Comparison of ENCODE assay signal across 8 cellular contexts in the genomic region with DNA sequence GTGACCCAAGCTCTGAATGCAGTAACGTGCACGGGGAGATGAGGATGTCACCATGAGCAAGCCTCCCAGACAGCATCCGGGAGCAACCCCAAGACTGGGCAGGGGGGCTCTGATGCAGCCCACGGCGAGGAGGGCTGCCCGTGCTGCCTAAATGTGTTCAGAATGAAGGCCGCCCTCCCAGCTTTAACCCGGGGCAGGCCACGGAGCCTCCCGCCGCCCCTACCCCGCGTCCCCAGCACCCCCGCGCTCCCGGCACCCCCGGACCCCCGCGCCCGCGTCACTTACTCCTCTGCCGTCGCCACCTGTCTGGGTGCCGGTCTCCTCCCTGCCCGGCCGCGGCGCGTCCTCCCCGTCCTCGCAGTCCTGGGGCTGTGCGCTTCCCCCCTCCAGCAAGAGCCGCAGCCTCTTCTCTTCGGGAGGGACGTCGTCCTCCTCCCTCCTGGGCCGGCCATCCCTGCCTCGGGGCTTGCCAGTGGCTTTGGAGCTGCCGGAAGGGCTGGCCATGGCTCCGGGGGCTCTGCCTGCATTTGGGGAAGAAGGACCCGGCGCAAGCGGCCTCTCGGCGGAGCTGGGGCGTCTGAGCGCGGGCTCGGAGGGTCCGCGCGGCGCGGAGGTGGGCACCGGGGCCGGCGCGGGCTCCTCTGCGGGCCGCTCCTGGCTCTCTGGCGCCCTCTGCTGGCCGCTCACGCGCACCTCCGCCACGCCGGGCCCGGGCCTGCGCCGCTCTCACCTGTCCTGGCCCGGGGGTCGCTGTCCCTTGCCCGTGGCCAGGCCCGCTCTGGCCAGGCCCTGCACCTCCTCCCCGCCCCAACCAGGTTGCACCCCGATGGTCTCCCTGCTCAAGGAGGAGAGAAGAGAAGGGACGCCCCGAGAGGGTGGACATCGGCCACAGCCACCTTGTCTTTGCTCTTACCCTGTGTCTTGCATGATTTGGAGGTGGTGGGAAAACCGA. TPM values are rescaled to one million over a fixed set of nuclear protein-coding genes. Genes with fewer than 3 reads are reported as not detected.
DNase-seq lines count a peak whose midpoint lies in the region; ATAC-seq and TF ChIP-seq lines count a peak whose summit lies in the region.
"Not testable (repeated sequence)": the region's sequence is repeated elsewhere in the genome, so short reads cannot be mapped to it uniquely, and the experiment has no call there.

No MANE protein-coding gene starts in this region.

- not testable (repeated sequence) for H2BK15ac ChIP-seq in mesendoderm (replicated peaks; ENCODE audit: low read depth)

- not testable (repeated sequence) for H3K23ac ChIP-seq in mesendoderm (ENCODE audit: low read length)

- H3K79me1 ChIP-seq in mesendoderm (ENCODE audit: low read length): not testable (repeated sequence)

- not testable (repeated sequence) for H3K27ac ChIP-seq in mesendoderm (ENCODE audit: low read depth, low read length)

- WGBS in mesendoderm (ENCODE audit: extremely low coverage, insufficient coverage, low lambda C conversion rate): no CpG with 5 or more reads among the region's 80 CpGs

- not testable (repeated sequence) for H3K4me1 ChIP-seq in mesendoderm (ENCODE audit: control insufficient read depth, low read depth, low read length)

- not testable (repeated sequence) for H3K36me3 Mint-ChIP-seq in T-helper 17 cell (ENCODE audit: low read depth); activated naive CD4-positive, alpha-beta T cell treated with anti-CD3 and anti-CD28 coated beads, Interleukin-2, amount 10 ng/mL, durations not matched to agents 7 days and 5 days

- not testable (repeated sequence) for H3K18ac ChIP-seq in mesendoderm (ENCODE audit: low read length)

- CTCF ChIA-PET in activated naive CD4-positive, alpha-beta T cell treated with anti-CD3 and anti-CD28 coated beads, Interleukin-2, amount 10 ng/mL, durations not matched to agents 7 days and 5 days (lab: Charles Lee): not testable (repeated sequence)

- H3K9ac ChIP-seq in mesendoderm (ENCODE audit: low read length): not testable (repeated sequence)

- TF ChIP-seq CTCF in GM13976 (IDR thresholded peaks at IDR 0.05; ENCODE audit: borderline replicate concordance, control extremely low read depth, extremely low read depth, insufficient read depth, missing control alignments): peak; percentile 91

- H3K56ac ChIP-seq in mesendoderm (ENCODE audit: low read length): peak overlapping the region; percentile 49

- H3K27me3 ChIP-seq in mesendoderm (ENCODE audit: insufficient read depth, low read length, poor library complexity): not testable (repeated sequence)

- DNase-seq in ACHN: peak; percentile 57
- DNase-seq in GM13976 (ENCODE audit: low spot score): peak; percentile 86
- DNase-seq in NCI-H128 (lab: John Stamatoyannopoulos, UW; ENCODE audit: unreplicated experiment): peak; percentile 28
- DNase-seq in T-helper 17 cell: peak; percentile 54 to 70 (median 69)
- peak; percentile 72 for DNase-seq in activated naive CD4-positive, alpha-beta T cell treated with anti-CD3 and anti-CD28 coated beads, Interleukin-2, amount 10 ng/mL, durations not matched to agents 7 days and 5 days
- DNase-seq in fibroblast of peridontal ligament (ENCODE audit: extremely low read depth): peak; percentile 8
- DNase-seq in mesendoderm: peak; percentile 60
- DNase-seq in stimulated activated CD4-positive, alpha-beta T cell treated with anti-CD3 and anti-CD28 coated beads, Interleukin-2, amount 100 ng/mL, for 4 hours (ENCODE audit: low read depth): peak; percentile 43

- ATAC-seq in T-helper 17 cell: peak; percentile 64

- H2AK5ac ChIP-seq in mesendoderm (ENCODE audit: low read length): not testable (repeated sequence)

- not testable (repeated sequence) for H4K5ac ChIP-seq in mesendoderm (ENCODE audit: low read length)

- not testable (repeated sequence) for H3K27me3 Mint-ChIP-seq in T-helper 17 cell
- peaks cover 27% of the 10 kb centered on the region for H3K27me3 Mint-ChIP-seq in activated naive CD4-positive, alpha-beta T cell treated with anti-CD3 and anti-CD28 coated beads, Interleukin-2, amount 10 ng/mL, durations not matched to agents 7 days and 5 days

- H3K36me3 ChIP-seq in mesendoderm (ENCODE audit: control insufficient read depth, insufficient read depth, low read length): not testable (repeated sequence)

- not testable (repeated sequence) for H3K79me2 ChIP-seq in mesendoderm (ENCODE audit: control insufficient read depth, insufficient read depth, low read length)

- peak overlapping the region; percentile 76 for H3K4me3 Mint-ChIP-seq in T-helper 17 cell
- peak overlapping the region; percentile 58 for H3K4me3 Mint-ChIP-seq in activated naive CD4-positive, alpha-beta T cell treated with anti-CD3 and anti-CD28 coated beads, Interleukin-2, amount 10 ng/mL, durations not matched to agents 7 days and 5 days

- not testable (repeated sequence) for H3K4me1 Mint-ChIP-seq in T-helper 17 cell; activated naive CD4-positive, alpha-beta T cell treated with anti-CD3 and anti-CD28 coated beads, Interleukin-2, amount 10 ng/mL, durations not matched to agents 7 days and 5 days

- not testable (repeated sequence) for H3K4me2 ChIP-seq in mesendoderm (ENCODE audit: low read length)

- not testable (repeated sequence) for H2BK5ac ChIP-seq in mesendoderm (ENCODE audit: low read length)

- H3K27ac Mint-ChIP-seq in T-helper 17 cell; activated naive CD4-positive, alpha-beta T cell treated with anti-CD3 and anti-CD28 coated beads, Interleukin-2, amount 10 ng/mL, durations not matched to agents 7 days and 5 days: not testable (repeated sequence)

- not testable (repeated sequence) for H4K8ac ChIP-seq in mesendoderm (ENCODE audit: low read depth, low read length)

- not testable (repeated sequence) for H3K4me3 ChIP-seq in mesendoderm (ENCODE audit: low read length)

- H3K9me3 ChIP-seq in T-helper 17 cell (ENCODE audit: control insufficient read depth, low read length, poor library complexity, severe bottlenecking): not testable (repeated sequence)

- not testable (repeated sequence) for H2BK120ac ChIP-seq in mesendoderm (ENCODE audit: low read depth, low read length)

- H3K9me3 Mint-ChIP-seq in activated naive CD4-positive, alpha-beta T cell treated with anti-CD3 and anti-CD28 coated beads, Interleukin-2, amount 10 ng/mL, durations not matched to agents 7 days and 5 days: not testable (repeated sequence)

- H3K4ac ChIP-seq in mesendoderm (ENCODE audit: low read depth, low read length): not testable (repeated sequence)

- in situ Hi-C loops in ACHN (cut with HindIII; ENCODE audit: low pct_ligation_motif_present, low pct_unique_long_range_greater_than_20kb, low sequenced_read_pairs); GM13976 (cut with MboI; ENCODE audit: low sequenced_read_pairs, unreplicated experiment): not testable (repeated sequence)

RNA-seq across cellular contexts. Expression of a gene that starts 55.9 kb away (rescaled TPM):
- 10 to 100 TPM; 22.1 to 22.7 TPM for total RNA-seq in T-helper 17 cell
- polyA plus RNA-seq in mesendoderm (2013, experiment 1 of 2): 136 TPM
- polyA plus RNA-seq in mesendoderm (2013, experiment 2 of 2): 135 TPM

Comparison
In these comparisons a context has a peak if more than half of its experiments do, and no peak if none do; other contexts are left out.
1. DNase-seq: peak in every context shown above with its lines; median percentile 86 in GM13976; 72 in activated naive CD4-positive, alpha-beta T cell treated with anti-CD3 and anti-CD28 coated beads, Interleukin-2, amount 10 ng/mL, durations not matched to agents 7 days and 5 days; 69 in T-helper 17 cell; 60 in mesendoderm; 57 in ACHN; 43 in stimulated activated CD4-positive, alpha-beta T cell treated with anti-CD3 and anti-CD28 coated beads, Interleukin-2, amount 100 ng/mL, for 4 hours; 28 in NCI-H128; 8 in fibroblast of peridontal ligament.